ENCODE assay signal across 10 cellular contexts in genomic region chr19:48511321-48511731, GRCh38. TPM values are rescaled to one million over a fixed set of nuclear protein-coding genes. Genes with fewer than 3 reads are reported as not detected.
DNase-seq lines count a peak whose midpoint lies in the region; ATAC-seq and TF ChIP-seq lines count a peak whose summit lies in the region.
"Had no signal": no experiment of that assay in that cellular context is flagged by ENCODE, and none has a peak within 500 bp of the region (broad histone marks: within the 10 kb centered on the region; RNA-seq: fewer than 3 reads in every experiment).

No MANE protein-coding gene starts in this region.

- no peaks in the 10 kb centered on the region for H3K36me3 ChIP-seq in stomach

- ATAC-seq in activated CD8-positive, alpha-beta T cell treated with anti-CD3 and anti-CD28 coated beads for 36 hours = no peak

- H3K4me3 Mint-ChIP-seq in activated CD8-positive, alpha-beta T cell treated with anti-CD3 and anti-CD28 coated beads for 36 hours = no peak overlapping the region
- peak overlapping the region; percentile 95 for H3K4me3 Mint-ChIP-seq in glutamatergic neuron (ENCODE audit: unreplicated experiment)

- no peak for TF ChIP-seq POLR2A in stomach (IDR thresholded peaks at IDR 0.05)

- no peaks in the 10 kb centered on the region for H3K9me3 ChIP-seq in stomach

- no peaks in the 10 kb centered on the region for H3K9me3 Mint-ChIP-seq in activated CD8-positive, alpha-beta T cell treated with anti-CD3 and anti-CD28 coated beads for 36 hours
- H3K9me3 Mint-ChIP-seq in glutamatergic neuron (ENCODE audit: unreplicated experiment) = peaks cover 4% of the 10 kb centered on the region

- no peaks in the 10 kb centered on the region for H3K36me3 Mint-ChIP-seq in activated CD8-positive, alpha-beta T cell treated with anti-CD3 and anti-CD28 coated beads for 36 hours (ENCODE audit: low read depth)
- H3K36me3 Mint-ChIP-seq in glutamatergic neuron (ENCODE audit: unreplicated experiment) = no peaks in the 10 kb centered on the region

- TF ChIP-seq CTCF in activated CD8-positive, alpha-beta T cell treated with anti-CD3 and anti-CD28 coated beads for 36 hours (IDR thresholded peaks at IDR 0.05) = no peak
- TF ChIP-seq CTCF in glutamatergic neuron (IDR thresholded peaks at IDR 0.05; ENCODE audit: partially characterized antibody, unreplicated experiment) (no peak), stomach (IDR thresholded peaks at IDR 0.05) (no peak)

- CTCF ChIA-PET in activated CD8-positive, alpha-beta T cell treated with anti-CD3 and anti-CD28 coated beads for 36 hours (lab: Charles Lee) = interaction anchor here (1.1 kb wide), 1 partner anchor 78 kb away, joined by 5 read pairs; no protein-coding TSS in a partner anchor

- no peak overlapping the region for H3K27ac ChIP-seq in stomach

- peaks cover 20 to 39% (median 31%) of the 10 kb centered on the region in 4 donors for H3K4me1 ChIP-seq in stomach

- no peaks in the 10 kb centered on the region for H3K27me3 Mint-ChIP-seq in activated CD8-positive, alpha-beta T cell treated with anti-CD3 and anti-CD28 coated beads for 36 hours
- H3K27me3 Mint-ChIP-seq in glutamatergic neuron (ENCODE audit: unreplicated experiment) = peaks cover 4% of the 10 kb centered on the region

- H3K27me3 ChIP-seq in stomach = peaks cover 17 to 47% (median 27%) of the 10 kb centered on the region in 3 donors

- no peak for TF ChIP-seq EP300 in stomach (IDR thresholded peaks at IDR 0.05)

- 0 to 2% (median 1%) methylated on average over 8 to 31 of the region's 32 CpGs for WGBS in stomach, 5 donors

- H3K4me1 Mint-ChIP-seq in activated CD8-positive, alpha-beta T cell treated with anti-CD3 and anti-CD28 coated beads for 36 hours (ENCODE audit: low read depth) = peaks cover 19% of the 10 kb centered on the region
- H3K4me1 Mint-ChIP-seq in glutamatergic neuron (ENCODE audit: low read depth, unreplicated experiment) = peaks cover 7% of the 10 kb centered on the region

- peak; percentile 74 for DNase-seq in activated effector memory CD4-positive, alpha-beta T cell treated with anti-CD3 and anti-CD28 coated beads, Interleukin-2, amount 50 U/mL, for 16 hours
- DNase-seq in activated effector memory CD4-positive, alpha-beta T cell treated with Interleukin-2 at 50 U/mL for 16 hours = no peak
- DNase-seq in activated CD8-positive, alpha-beta T cell treated with anti-CD3 and anti-CD28 coated beads for 36 hours = peak; percentile 33
- DNase-seq in glutamatergic neuron = peak; percentile 55
- no peak for DNase-seq in stomach
- DNase-seq in NCI-H226 = no peak
- DNase-seq in OCI-M2 (lab: John Stamatoyannopoulos, UW; ENCODE audit: unreplicated experiment) = no peak
- no peak for DNase-seq in KG1 (lab: John Stamatoyannopoulos, UW)
- DNase-seq: MM.1S had no signal

- POLR2A ChIA-PET in activated CD8-positive, alpha-beta T cell treated with anti-CD3 and anti-CD28 coated beads for 36 hours (lab: Charles Lee) = no interaction called here

- no peak overlapping the region for H3K27ac Mint-ChIP-seq in activated CD8-positive, alpha-beta T cell treated with anti-CD3 and anti-CD28 coated beads for 36 hours
- no peak overlapping the region for H3K27ac Mint-ChIP-seq in glutamatergic neuron (ENCODE audit: unreplicated experiment)

- intact Hi-C loops in activated CD8-positive, alpha-beta T cell treated with anti-CD3 and anti-CD28 coated beads for 36 hours (cut with micrococcal nuclease) = no loop called here
- intact Hi-C loops in stomach (cut with DNase I; ENCODE audit: low total_unique reads) = no loop called here

- H3K4me3 ChIP-seq in stomach = peak overlapping the region; percentile 8 to 39 (median 22)

RNA-seq across cellular contexts. Expression of gene LMTK3, which starts 0.3 kb away (rescaled TPM):
- total RNA-seq in activated CD8-positive, alpha-beta T cell treated with anti-CD3 and anti-CD28 coated beads for 36 hours = 1 to 10 TPM; 3.4 to 4.0 TPM
- total RNA-seq in glutamatergic neuron (ENCODE audit: unreplicated experiment) (36.3 TPM), stomach (10 to 100 TPM in 1 of 5 donors, 1 to 10 TPM in 1, under 1 TPM in 2, not detected in 1; 0.45 to 23.5 (median 1.1) TPM)
- polyA plus RNA-seq in stomach = 1 to 10 TPM; 1.1 to 3.5 (median 2.8) TPM
- polyA plus RNA-seq: BJ had no signal

RNA-seq across cellular contexts. Expression of gene SULT2B1, which starts 40.6 kb away (rescaled TPM):
- total RNA-seq in activated CD8-positive, alpha-beta T cell treated with anti-CD3 and anti-CD28 coated beads for 36 hours = not detected
- total RNA-seq in glutamatergic neuron (ENCODE audit: unreplicated experiment) (not detected), stomach (1 to 10 TPM in 2 of 5 donors, not detected in 3; 2.6 to 3.1 TPM)
- polyA plus RNA-seq in stomach = 10 to 100 TPM in 1 of 3 donors, 1 to 10 TPM in 2; 2.0 to 46.8 (median 5.0) TPM

RNA-seq across cellular contexts. Expression of gene CYTH2, which starts 42.2 kb away (rescaled TPM):
- 10 to 100 TPM; 23.8 to 24.5 TPM for total RNA-seq in activated CD8-positive, alpha-beta T cell treated with anti-CD3 and anti-CD28 coated beads for 36 hours
- 233 TPM for total RNA-seq in glutamatergic neuron (ENCODE audit: unreplicated experiment)
- total RNA-seq in stomach = 100 to 1,000 TPM in 2 of 5 donors, 10 to 100 TPM in 3; 39.3 to 229 (median 75.9) TPM
- 10 to 100 TPM; 46.3 to 63.7 (median 48.8) TPM for polyA plus RNA-seq in stomach

RNA-seq across cellular contexts. Expression of gene KCNJ14, which starts 56.0 kb away (rescaled TPM):
- total RNA-seq in activated CD8-positive, alpha-beta T cell treated with anti-CD3 and anti-CD28 coated beads for 36 hours = 1 to 10 TPM; 1.3 to 1.5 TPM
- 1.0 TPM for total RNA-seq in glutamatergic neuron (ENCODE audit: unreplicated experiment)
- total RNA-seq in stomach = 1 to 10 TPM in 2 of 5 donors, under 1 TPM in 1, not detected in 2; 0.92 to 4.6 (median 1.0) TPM
- polyA plus RNA-seq in stomach = under 1 TPM in 2 of 3 donors, not detected in 1; 0.19 to 0.75 TPM

Comparison
In these comparisons a context has a peak if more than half of its experiments do, and no peak if none do; other contexts are left out.
1. DNase-seq: peak in activated effector memory CD4-positive, alpha-beta T cell treated with anti-CD3 and anti-CD28 coated beads, Interleukin-2, amount 50 U/mL, for 16 hours (single experiment), activated CD8-positive, alpha-beta T cell treated with anti-CD3 and anti-CD28 coated beads for 36 hours (single experiment) and glutamatergic neuron (single experiment); none in activated effector memory CD4-positive, alpha-beta T cell treated with Interleukin-2 at 50 U/mL for 16 hours (single experiment), stomach (single experiment), NCI-H226 (single experiment), OCI-M2 (single experiment) and KG1 (single experiment).